ENCODE assay signal across 1 cellular context in genomic region chr1:214050513-214051401, GRCh38.
TF ChIP-seq lines count a peak whose summit lies in the region.

No MANE protein-coding gene starts in this region.

TF ChIP-seq in HepG2, 621 proteins besides CTCF, POLR2A, EP300 and RAD21 (continued from another document and continues in another):
- TF ChIP-seq, protein P1, sequence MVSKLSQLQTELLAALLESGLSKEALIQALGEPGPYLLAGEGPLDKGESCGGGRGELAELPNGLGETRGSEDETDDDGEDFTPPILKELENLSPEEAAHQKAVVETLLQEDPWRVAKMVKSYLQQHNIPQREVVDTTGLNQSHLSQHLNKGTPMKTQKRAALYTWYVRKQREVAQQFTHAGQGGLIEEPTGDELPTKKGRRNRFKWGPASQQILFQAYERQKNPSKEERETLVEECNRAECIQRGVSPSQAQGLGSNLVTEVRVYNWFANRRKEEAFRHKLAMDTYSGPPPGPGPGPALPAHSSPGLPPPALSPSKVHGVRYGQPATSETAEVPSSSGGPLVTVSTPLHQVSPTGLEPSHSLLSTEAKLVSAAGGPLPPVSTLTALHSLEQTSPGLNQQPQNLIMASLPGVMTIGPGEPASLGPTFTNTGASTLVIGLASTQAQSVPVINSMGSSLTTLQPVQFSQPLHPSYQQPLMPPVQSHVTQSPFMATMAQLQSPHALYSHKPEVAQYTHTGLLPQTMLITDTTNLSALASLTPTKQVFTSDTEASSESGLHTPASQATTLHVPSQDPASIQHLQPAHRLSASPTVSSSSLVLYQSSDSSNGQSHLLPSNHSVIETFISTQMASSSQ (IDR thresholded peaks at IDR 0.05; ENCODE audit: low read depth) = peak; percentile 46; the same call in 1 of the 2 replicates
- TF ChIP-seq, protein P1 (CRISPR knock-in tag; IDR thresholded peaks at IDR 0.05; ENCODE audit: borderline replicate concordance) = peak; percentile 91
- TF ChIP-seq ZNF451 (CRISPR knock-in tag; IDR thresholded peaks at IDR 0.05) = no peak; the same call in 1 of the 2 replicates
- peak; percentile 45 for TF ChIP-seq DR1 (CRISPR knock-in tag; IDR thresholded peaks at IDR 0.05)
- TF ChIP-seq KLF13 (CRISPR knock-in tag; IDR thresholded peaks at IDR 0.05) = 0 out of 2 replicates have a peak, but pooled peaks have one; percentile 54
- TF ChIP-seq CBX5 (CRISPR knock-in tag; IDR thresholded peaks at IDR 0.05; ENCODE audit: borderline replicate concordance) = peak; percentile 92; the same call in 1 of the 2 replicates
- peak; percentile 98 for TF ChIP-seq NFIC (IDR thresholded peaks at IDR 0.05; ENCODE audit: low read length)
- TF ChIP-seq, protein P2, sequence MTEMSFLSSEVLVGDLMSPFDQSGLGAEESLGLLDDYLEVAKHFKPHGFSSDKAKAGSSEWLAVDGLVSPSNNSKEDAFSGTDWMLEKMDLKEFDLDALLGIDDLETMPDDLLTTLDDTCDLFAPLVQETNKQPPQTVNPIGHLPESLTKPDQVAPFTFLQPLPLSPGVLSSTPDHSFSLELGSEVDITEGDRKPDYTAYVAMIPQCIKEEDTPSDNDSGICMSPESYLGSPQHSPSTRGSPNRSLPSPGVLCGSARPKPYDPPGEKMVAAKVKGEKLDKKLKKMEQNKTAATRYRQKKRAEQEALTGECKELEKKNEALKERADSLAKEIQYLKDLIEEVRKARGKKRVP (CRISPR knock-in tag; IDR thresholded peaks at IDR 0.05) = peak in 1 of 2 experiments; percentile 68; a peak in 2 of 4 replicates
- TF ChIP-seq ARNT2 (CRISPR knock-in tag; IDR thresholded peaks at IDR 0.05; ENCODE audit: low read depth) = peak; percentile 65; the same call in 1 of the 2 replicates
- TF ChIP-seq PCBP2 (optimal IDR thresholded peaks at IDR 0.05; ENCODE audit: low read depth, low read length, poor library complexity, severe bottlenecking) = no peak
- TF ChIP-seq, protein P3, sequence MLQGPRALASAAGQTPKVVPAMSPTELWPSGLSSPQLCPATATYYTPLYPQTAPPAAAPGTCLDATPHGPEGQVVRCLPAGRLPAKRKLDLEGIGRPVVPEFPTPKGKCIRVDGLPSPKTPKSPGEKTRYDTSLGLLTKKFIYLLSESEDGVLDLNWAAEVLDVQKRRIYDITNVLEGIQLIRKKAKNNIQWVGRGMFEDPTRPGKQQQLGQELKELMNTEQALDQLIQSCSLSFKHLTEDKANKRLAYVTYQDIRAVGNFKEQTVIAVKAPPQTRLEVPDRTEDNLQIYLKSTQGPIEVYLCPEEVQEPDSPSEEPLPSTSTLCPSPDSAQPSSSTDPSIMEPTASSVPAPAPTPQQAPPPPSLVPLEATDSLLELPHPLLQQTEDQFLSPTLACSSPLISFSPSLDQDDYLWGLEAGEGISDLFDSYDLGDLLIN (CRISPR knock-in tag; IDR thresholded peaks at IDR 0.05; ENCODE audit: borderline replicate concordance) = peak; percentile 73; the same call in 1 of the 2 replicates
- TF ChIP-seq THYN1 (CRISPR knock-in tag; IDR thresholded peaks at IDR 0.05; ENCODE audit: borderline replicate concordance, low read depth) = no peak
- no peak for TF ChIP-seq ZNF724P (CRISPR knock-in tag; IDR thresholded peaks at IDR 0.05; ENCODE audit: borderline replicate concordance)
- peak; percentile 34; the same call in 1 of the 2 replicates for TF ChIP-seq MAFF (IDR thresholded peaks at IDR 0.05; ENCODE audit: low read depth, low read length)
- peak; percentile 94 for TF ChIP-seq THRA (CRISPR knock-in tag; IDR thresholded peaks at IDR 0.05; ENCODE audit: borderline replicate concordance)
- TF ChIP-seq TOE1 (CRISPR knock-in tag; IDR thresholded peaks at IDR 0.05) = no peak
- TF ChIP-seq DDIT3 (CRISPR knock-in tag; IDR thresholded peaks at IDR 0.05) = no peak
- no peak for TF ChIP-seq NFE2 (CRISPR knock-in tag; IDR thresholded peaks at IDR 0.05)
- 0 out of 2 replicates have a peak, but pooled peaks have one; percentile 38 for TF ChIP-seq MAF1 (CRISPR knock-in tag; IDR thresholded peaks at IDR 0.05; ENCODE audit: borderline replicate concordance)
- peak; percentile 50; the same call in 1 of the 2 replicates for TF ChIP-seq ELF1 (CRISPR knock-in tag; IDR thresholded peaks at IDR 0.05)
- peak; percentile 97 for TF ChIP-seq ASH2L (IDR thresholded peaks at IDR 0.05; ENCODE audit: insufficient read length, low read depth, low read length)
- no peak; the same call in 1 of the 2 replicates for TF ChIP-seq SMYD3 (CRISPR knock-in tag; IDR thresholded peaks at IDR 0.05)
- TF ChIP-seq, protein P4, sequence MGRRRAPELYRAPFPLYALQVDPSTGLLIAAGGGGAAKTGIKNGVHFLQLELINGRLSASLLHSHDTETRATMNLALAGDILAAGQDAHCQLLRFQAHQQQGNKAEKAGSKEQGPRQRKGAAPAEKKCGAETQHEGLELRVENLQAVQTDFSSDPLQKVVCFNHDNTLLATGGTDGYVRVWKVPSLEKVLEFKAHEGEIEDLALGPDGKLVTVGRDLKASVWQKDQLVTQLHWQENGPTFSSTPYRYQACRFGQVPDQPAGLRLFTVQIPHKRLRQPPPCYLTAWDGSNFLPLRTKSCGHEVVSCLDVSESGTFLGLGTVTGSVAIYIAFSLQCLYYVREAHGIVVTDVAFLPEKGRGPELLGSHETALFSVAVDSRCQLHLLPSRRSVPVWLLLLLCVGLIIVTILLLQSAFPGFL (CRISPR knock-in tag; IDR thresholded peaks at IDR 0.05) = no peak
- TF ChIP-seq ZNF775 (CRISPR knock-in tag; IDR thresholded peaks at IDR 0.05; ENCODE audit: borderline replicate concordance) = no peak
- TF ChIP-seq MED13 (CRISPR knock-in tag; IDR thresholded peaks at IDR 0.05) = peak; percentile 99
- TF ChIP-seq TCF12 (IDR thresholded peaks at IDR 0.05) = no peak
- TF ChIP-seq TCF12 (CRISPR knock-in tag; IDR thresholded peaks at IDR 0.05) = peak; percentile 96
- no peak for TF ChIP-seq MBNL3 (CRISPR knock-in tag; conservative IDR thresholded peaks at IDR 0.05)
- no peak for TF ChIP-seq ZNF570 (CRISPR knock-in tag; IDR thresholded peaks at IDR 0.05; ENCODE audit: borderline replicate concordance)
- TF ChIP-seq ZNF232 (CRISPR knock-in tag; IDR thresholded peaks at IDR 0.05; ENCODE audit: borderline replicate concordance) = peak; percentile 95; the same call in 1 of the 2 replicates
- TF ChIP-seq MLX (CRISPR knock-in tag; IDR thresholded peaks at IDR 0.05) = peak; percentile 91
- TF ChIP-seq, protein P5, sequence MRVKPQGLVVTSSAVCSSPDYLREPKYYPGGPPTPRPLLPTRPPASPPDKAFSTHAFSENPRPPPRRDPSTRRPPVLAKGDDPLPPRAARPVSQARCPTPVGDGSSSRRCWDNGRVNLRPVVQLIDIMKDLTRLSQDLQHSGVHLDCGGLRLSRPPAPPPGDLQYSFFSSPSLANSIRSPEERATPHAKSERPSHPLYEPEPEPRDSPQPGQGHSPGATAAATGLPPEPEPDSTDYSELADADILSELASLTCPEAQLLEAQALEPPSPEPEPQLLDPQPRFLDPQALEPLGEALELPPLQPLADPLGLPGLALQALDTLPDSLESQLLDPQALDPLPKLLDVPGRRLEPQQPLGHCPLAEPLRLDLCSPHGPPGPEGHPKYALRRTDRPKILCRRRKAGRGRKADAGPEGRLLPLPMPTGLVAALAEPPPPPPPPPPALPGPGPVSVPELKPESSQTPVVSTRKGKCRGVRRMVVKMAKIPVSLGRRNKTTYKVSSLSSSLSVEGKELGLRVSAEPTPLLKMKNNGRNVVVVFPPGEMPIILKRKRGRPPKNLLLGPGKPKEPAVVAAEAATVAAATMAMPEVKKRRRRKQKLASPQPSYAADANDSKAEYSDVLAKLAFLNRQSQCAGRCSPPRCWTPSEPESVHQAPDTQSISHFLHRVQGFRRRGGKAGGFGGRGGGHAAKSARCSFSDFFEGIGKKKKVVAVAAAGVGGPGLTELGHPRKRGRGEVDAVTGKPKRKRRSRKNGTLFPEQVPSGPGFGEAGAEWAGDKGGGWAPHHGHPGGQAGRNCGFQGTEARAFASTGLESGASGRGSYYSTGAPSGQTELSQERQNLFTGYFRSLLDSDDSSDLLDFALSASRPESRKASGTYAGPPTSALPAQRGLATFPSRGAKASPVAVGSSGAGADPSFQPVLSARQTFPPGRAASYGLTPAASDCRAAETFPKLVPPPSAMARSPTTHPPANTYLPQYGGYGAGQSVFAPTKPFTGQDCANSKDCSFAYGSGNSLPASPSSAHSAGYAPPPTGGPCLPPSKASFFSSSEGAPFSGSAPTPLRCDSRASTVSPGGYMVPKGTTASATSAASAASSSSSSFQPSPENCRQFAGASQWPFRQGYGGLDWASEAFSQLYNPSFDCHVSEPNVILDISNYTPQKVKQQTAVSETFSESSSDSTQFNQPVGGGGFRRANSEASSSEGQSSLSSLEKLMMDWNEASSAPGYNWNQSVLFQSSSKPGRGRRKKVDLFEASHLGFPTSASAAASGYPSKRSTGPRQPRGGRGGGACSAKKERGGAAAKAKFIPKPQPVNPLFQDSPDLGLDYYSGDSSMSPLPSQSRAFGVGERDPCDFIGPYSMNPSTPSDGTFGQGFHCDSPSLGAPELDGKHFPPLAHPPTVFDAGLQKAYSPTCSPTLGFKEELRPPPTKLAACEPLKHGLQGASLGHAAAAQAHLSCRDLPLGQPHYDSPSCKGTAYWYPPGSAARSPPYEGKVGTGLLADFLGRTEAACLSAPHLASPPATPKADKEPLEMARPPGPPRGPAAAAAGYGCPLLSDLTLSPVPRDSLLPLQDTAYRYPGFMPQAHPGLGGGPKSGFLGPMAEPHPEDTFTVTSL (CRISPR knock-in tag; IDR thresholded peaks at IDR 0.05; ENCODE audit: borderline replicate concordance) = peak; percentile 97; the same call in 1 of the 2 replicates
- TF ChIP-seq CBFB (CRISPR knock-in tag; IDR thresholded peaks at IDR 0.05) = peak; percentile 49
- TF ChIP-seq PAF1 (CRISPR knock-in tag; IDR thresholded peaks at IDR 0.05) = no peak
- no peak for TF ChIP-seq TERF1 (CRISPR knock-in tag; IDR thresholded peaks at IDR 0.05)
- no peak for TF ChIP-seq ZNF260 (CRISPR knock-in tag; IDR thresholded peaks at IDR 0.05; ENCODE audit: borderline replicate concordance, low read depth)
- peak; percentile 84 for TF ChIP-seq KDM3A (CRISPR knock-in tag; IDR thresholded peaks at IDR 0.05; ENCODE audit: low read depth)
- no peak for TF ChIP-seq ZNF660 (CRISPR knock-in tag; IDR thresholded peaks at IDR 0.05; ENCODE audit: borderline replicate concordance, low read depth)
- TF ChIP-seq HOXA7 (CRISPR knock-in tag; IDR thresholded peaks at IDR 0.05) = no peak
- TF ChIP-seq YY1 (IDR thresholded peaks at IDR 0.05; ENCODE audit: insufficient read depth, insufficient replicate concordance, low read depth, low read length) = peak; percentile 33
- TF ChIP-seq SP5 (CRISPR knock-in tag; IDR thresholded peaks at IDR 0.05; ENCODE audit: borderline replicate concordance, low read depth) = peak; percentile 91
- TF ChIP-seq, protein P6, sequence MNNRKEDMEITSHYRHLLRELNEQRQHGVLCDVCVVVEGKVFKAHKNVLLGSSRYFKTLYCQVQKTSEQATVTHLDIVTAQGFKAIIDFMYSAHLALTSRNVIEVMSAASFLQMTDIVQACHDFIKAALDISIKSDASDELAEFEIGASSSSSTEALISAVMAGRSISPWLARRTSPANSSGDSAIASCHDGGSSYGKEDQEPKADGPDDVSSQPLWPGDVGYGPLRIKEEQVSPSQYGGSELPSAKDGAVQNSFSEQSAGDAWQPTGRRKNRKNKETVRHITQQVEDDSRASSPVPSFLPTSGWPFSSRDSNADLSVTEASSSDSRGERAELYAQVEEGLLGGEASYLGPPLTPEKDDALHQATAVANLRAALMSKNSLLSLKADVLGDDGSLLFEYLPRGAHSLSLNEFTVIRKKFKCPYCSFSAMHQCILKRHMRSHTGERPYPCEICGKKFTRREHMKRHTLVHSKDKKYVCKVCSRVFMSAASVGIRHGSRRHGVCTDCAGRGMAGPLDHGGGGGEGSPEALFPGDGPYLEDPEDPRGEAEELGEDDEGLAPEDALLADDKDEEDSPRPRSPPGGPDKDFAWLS (CRISPR knock-in tag; IDR thresholded peaks at IDR 0.05; ENCODE audit: borderline replicate concordance) = no peak
- TF ChIP-seq ZNF782 (CRISPR knock-in tag; IDR thresholded peaks at IDR 0.05; ENCODE audit: borderline replicate concordance) = no peak
- TF ChIP-seq MLLT10 (CRISPR knock-in tag; IDR thresholded peaks at IDR 0.05) = no peak
